ENCODE assay signal across 8 cellular contexts in genomic region chr19:18588611-18589379, GRCh38. TPM values are rescaled to one million over a fixed set of nuclear protein-coding genes. Genes with fewer than 3 reads are reported as not detected.
A peak's percentile ranks its signal among the peaks of the same experiment; 100 is the strongest.
DNase-seq lines count a peak whose midpoint lies in the region; ATAC-seq and TF ChIP-seq lines count a peak whose summit lies in the region.

TSS of gene REX1BD (plus strand) at chr19:18588798. CDS start at chr19:18588802, 4 bp downstream.

- DNase-seq in GM12865 (ENCODE audit: low read depth), result peak; percentile 95
- DNase-seq in NCI-H1092 (lab: John Stamatoyannopoulos, UW), result peak; percentile 68
- DNase-seq in T-cell, result peak; percentile 73 to 91 (median 86)
- peak; percentile 88 for DNase-seq in adipocyte (ENCODE audit: low read depth)
- DNase-seq in heart right ventricle, result peak; percentile 88 to 89
- DNase-seq in progenitor cell of endocrine pancreas (ENCODE audit: low spot score, unreplicated experiment), result peak; percentile 72
- peak; percentile 92 for DNase-seq in upper lobe of right lung

- CTCF ChIA-PET in T-cell (lab: Charles Lee), result interaction anchor here (0.6 to 3.2 kb wide), 6 partner anchors 17 to 260 kb away, joined by 3 to 24 read pairs (median 9); partner anchors contain the start of genes ELL (in 1 of the 2), KXD1 (in 1 of the 2) and UBA52 (in 1 of the 2)

- H3K36me3 ChIP-seq in adipocyte (ENCODE audit: control insufficient read depth, insufficient read depth, low read length, severe bottlenecking) (peaks cover 12% of the 10 kb centered on the region), heart right ventricle (peaks cover 0 to 23% (median 5%) of the 10 kb centered on the region in 9 donors), upper lobe of right lung (peaks cover 15% of the 10 kb centered on the region)

- POLR2A ChIA-PET in T-cell (lab: Charles Lee), result interaction anchor here (0.9 to 1.4 kb wide), 4 partner anchors 12 to 93 kb away, joined by 3 to 5 read pairs (median 3); partner anchors contain the start of gene KXD1 (in 1 of the 2)

- H3K4me3 ChIP-seq in GM12865 (ENCODE audit: low read depth, low read length) (peak within 1 kb of the TSS; percentile 75), adipocyte (ENCODE audit: low read length) (peak within 1 kb of the TSS; percentile 82), heart right ventricle (peak within 1 kb of the TSS; percentile 63 to 95 (median 86)), upper lobe of right lung (peak within 1 kb of the TSS; percentile 88)

- peak within 1 kb of the TSS; percentile 55 to 97 (median 92) for H3K27ac ChIP-seq in heart right ventricle
- peak within 1 kb of the TSS; percentile 90 for H3K27ac ChIP-seq in upper lobe of right lung

- peaks cover 41% of the 10 kb centered on the region for H3K4me1 ChIP-seq in adipocyte (ENCODE audit: control insufficient read depth, insufficient read depth, low read length)
- H3K4me1 ChIP-seq in heart right ventricle, result peaks cover 0 to 46% (median 23%) of the 10 kb centered on the region in 9 donors
- H3K4me1 ChIP-seq in upper lobe of right lung, result peaks cover 20% of the 10 kb centered on the region

- H3K4me3 Mint-ChIP-seq in T-cell (peak within 1 kb of the TSS; percentile 79 to 88 (median 80)), progenitor cell of endocrine pancreas (ENCODE audit: low read depth) (peak within 1 kb of the TSS; percentile 78)

- intact Hi-C loops in heart right ventricle (cut with DNase I), result no loop called here
- intact Hi-C loops in upper lobe of right lung (cut with DNase I), result no loop called here

- peak within 1 kb of the TSS; percentile 92 for H3K9ac ChIP-seq in adipocyte (ENCODE audit: low read length)

- H3K36me3 Mint-ChIP-seq in T-cell (peaks cover 3% of the 10 kb centered on the region), progenitor cell of endocrine pancreas (ENCODE audit: insufficient read depth) (peaks cover 2% of the 10 kb centered on the region)

- H3K27me3 Mint-ChIP-seq in T-cell (no peaks in the 10 kb centered on the region), progenitor cell of endocrine pancreas (peaks cover 26% of the 10 kb centered on the region)

- H3K27ac Mint-ChIP-seq in T-cell (peak within 1 kb of the TSS; percentile 93 to 95), progenitor cell of endocrine pancreas (peak within 1 kb of the TSS; percentile 94)

- no peaks in the 10 kb centered on the region for H3K9me3 ChIP-seq in adipocyte (ENCODE audit: control insufficient read depth, low read length)
- no peaks in the 10 kb centered on the region for H3K9me3 ChIP-seq in heart right ventricle
- H3K9me3 ChIP-seq in upper lobe of right lung, result no peaks in the 10 kb centered on the region

- H3K9me3 Mint-ChIP-seq in T-cell (no peaks in the 10 kb centered on the region), progenitor cell of endocrine pancreas (ENCODE audit: low read depth) (no peaks in the 10 kb centered on the region)

- 0 to 1% methylated on average over 64 to 72 of the region's 72 CpGs for WGBS in heart right ventricle, 2 donors

- H3K27me3 ChIP-seq in adipocyte (replicated peaks; ENCODE audit: control insufficient read depth, insufficient read depth, low read length) (no peaks in the 10 kb centered on the region), heart right ventricle (no peaks in the 10 kb centered on the region), upper lobe of right lung (no peaks in the 10 kb centered on the region)

- ATAC-seq in HG02610 (IDR thresholded peaks at IDR 0.05; ENCODE audit: unreplicated experiment) (peak; percentile 81), T-cell (replicated peaks in 1 of 4) (peak; percentile 81 to 85 (median 82)), heart right ventricle (peak; percentile 87 to 95 (median 94)), upper lobe of right lung (peak; percentile 94)

- peak; percentile 93 for TF ChIP-seq CTCF in GM12865 (IDR thresholded peaks at IDR 0.05; ENCODE audit: insufficient read depth, low read depth, low read length, missing control alignments)
- TF ChIP-seq CTCF in heart right ventricle (IDR thresholded peaks at IDR 0.05), result peak; percentile 83 to 98 (median 92)
- peak; percentile 97 for TF ChIP-seq CTCF in progenitor cell of endocrine pancreas (IDR thresholded peaks at IDR 0.05; ENCODE audit: unreplicated experiment)
- peak; percentile 94 for TF ChIP-seq CTCF in upper lobe of right lung (IDR thresholded peaks at IDR 0.05)

- H3K4me1 Mint-ChIP-seq in T-cell (peaks cover 35 to 46% (median 37%) of the 10 kb centered on the region in 3 donors), progenitor cell of endocrine pancreas (ENCODE audit: low read depth) (peaks cover 13% of the 10 kb centered on the region)

RNA-seq across cellular contexts. Expression of gene REX1BD, which starts in this region (rescaled TPM):
- total RNA-seq in T-cell (100 to 1,000 TPM in 4 of 5 donors, 10 to 100 TPM in 1; 91.8 to 166 (median 150) TPM), heart right ventricle (10 to 100 TPM; 63.4 to 96.3 (median 68.7) TPM), progenitor cell of endocrine pancreas (66.5 and 67.4 TPM in 2 replicates), upper lobe of right lung (57.1 TPM)
- 100 to 1,000 TPM in 1 of 2 donors, 10 to 100 TPM in 1; 58.5 to 107 TPM for polyA plus RNA-seq in heart right ventricle

Comparison
In these comparisons a context has a peak if more than half of its experiments do, and no peak if none do; other contexts are left out.
1. Peak in every context shown above with its lines: DNase-seq, ATAC-seq, H3K4me3 ChIP-seq and H3K27ac ChIP-seq.